In the genomic region with DNA sequence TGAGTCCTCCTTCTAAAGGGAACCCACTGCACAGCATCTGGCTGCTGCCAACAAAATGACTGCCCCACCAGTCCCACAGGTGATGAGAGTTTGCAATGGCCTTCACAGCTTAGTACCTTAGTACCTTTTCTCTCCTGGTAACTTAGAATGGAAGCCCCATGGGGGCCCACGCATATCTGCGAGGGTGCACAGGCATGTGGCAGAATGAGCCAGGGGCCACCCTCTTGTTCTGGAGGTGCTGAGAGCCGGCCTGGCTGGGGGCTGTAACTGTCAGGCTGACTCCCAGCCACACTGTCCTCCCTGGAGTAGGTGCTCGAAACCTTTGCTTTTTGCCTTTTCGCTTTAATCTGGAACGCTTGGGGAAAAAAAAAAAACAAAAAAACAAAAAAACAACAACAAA, we compare ENCODE assay signal across 12 cellular contexts.
DNase-seq lines count a peak whose midpoint lies in the region; ATAC-seq and TF ChIP-seq lines count a peak whose summit lies in the region.
"Had no signal": no experiment of that assay in that cellular context is flagged by ENCODE, and none has a peak within 500 bp of the region (broad histone marks: within the 10 kb centered on the region; RNA-seq: fewer than 3 reads in every experiment).

No MANE protein-coding gene starts in this region.

- H3K4me1 Mint-ChIP-seq in CD4-positive, alpha-beta T cell (ENCODE audit: low read depth), result peaks cover 48% of the 10 kb centered on the region
- peaks cover 30% of the 10 kb centered on the region for H3K4me1 Mint-ChIP-seq in activated T-helper 17 cell treated with anti-CD3 and anti-CD28 coated beads, Interleukin-2, amount 50 U/mL, for 72 hours

- H3K9ac ChIP-seq in skeletal muscle tissue (ENCODE audit: low read depth in 1 of 3, low read length in 3 of 3), result no peak overlapping the region

- H3K9me3 ChIP-seq in CD4-positive, alpha-beta T cell (ENCODE audit: control insufficient read depth, low read length), result no peaks in the 10 kb centered on the region
- H3K9me3 ChIP-seq in skeletal muscle tissue (ENCODE audit: control insufficient read depth in 3 of 3, low read length in 3 of 3), result no peaks in the 10 kb centered on the region
- H3K9me3 ChIP-seq: BE2C had no signal

- no peak overlapping the region for H3K27ac ChIP-seq in CD4-positive, alpha-beta T cell (ENCODE audit: low read depth, low read length)
- peak overlapping the region; percentile 72 for H3K27ac ChIP-seq in layer of hippocampus (ENCODE audit: low read depth, low read length)
- peak overlapping the region; percentile 65 for H3K27ac ChIP-seq in skeletal muscle tissue (ENCODE audit: low read depth, low read length)
- no peak overlapping the region for H3K27ac ChIP-seq in substantia nigra (ENCODE audit: low read depth, low read length, poor library complexity, severe bottlenecking)
- H3K27ac ChIP-seq: HL-60 had no signal

- H3K27ac Mint-ChIP-seq in CD4-positive, alpha-beta T cell, result peak overlapping the region; percentile 84
- H3K27ac Mint-ChIP-seq in activated T-helper 17 cell treated with anti-CD3 and anti-CD28 coated beads, Interleukin-2, amount 50 U/mL, for 72 hours, result peak overlapping the region; percentile 98

- no peak for TF ChIP-seq CTCF in CD4-positive, alpha-beta T cell (IDR thresholded peaks at IDR 0.05)
- no peak for TF ChIP-seq CTCF in GM20000 (IDR thresholded peaks at IDR 0.05; ENCODE audit: extremely low read depth, missing control alignments)

- H3K36me3 ChIP-seq in skeletal muscle tissue (ENCODE audit: control insufficient read depth in 3 of 3, insufficient read depth in 3 of 3, low read length in 3 of 3), result peaks cover 0 to 13% (median 4%) of the 10 kb centered on the region in 3 donors
- H3K36me3 ChIP-seq: BE2C had no signal

- no peaks in the 10 kb centered on the region for H3K9me3 Mint-ChIP-seq in CD4-positive, alpha-beta T cell
- no peaks in the 10 kb centered on the region for H3K9me3 Mint-ChIP-seq in activated T-helper 17 cell treated with anti-CD3 and anti-CD28 coated beads, Interleukin-2, amount 50 U/mL, for 72 hours

- POLR2A ChIA-PET in CD4-positive, alpha-beta T cell (lab: Charles Lee), result interaction anchor here (1.4 to 3.5 kb wide), 2 partner anchors 15 to 184 kb away, joined by 5 to 25 read pairs; no protein-coding TSS in a partner anchor

- H3K4me3 Mint-ChIP-seq in CD4-positive, alpha-beta T cell, result no peak overlapping the region
- H3K4me3 Mint-ChIP-seq in activated T-helper 17 cell treated with anti-CD3 and anti-CD28 coated beads, Interleukin-2, amount 50 U/mL, for 72 hours, result peak overlapping the region; percentile 83

- ATAC-seq in CD4-positive, alpha-beta T cell (ENCODE audit: poor library complexity), result no peak
- ATAC-seq in activated T-helper 17 cell treated with anti-CD3 and anti-CD28 coated beads, Interleukin-2, amount 50 U/mL, for 72 hours (replicated peaks), result no peak
- no peak for ATAC-seq in HG03135 (IDR thresholded peaks at IDR 0.05; ENCODE audit: unreplicated experiment)

- intact Hi-C loops in CD4-positive, alpha-beta T cell (cut with DNase I, micrococcal nuclease), result no loop called here

- CTCF ChIA-PET in CD4-positive, alpha-beta T cell (lab: Charles Lee), result interaction anchor here (0.6 to 1.5 kb wide), 2 partner anchors 26 to 193 kb away, joined by 3 read pairs; no protein-coding TSS in a partner anchor

- H3K4me1 ChIP-seq in skeletal muscle tissue (ENCODE audit: control insufficient read depth in 3 of 3, insufficient read depth in 3 of 3, low read length in 3 of 3), result peaks cover 25 to 29% (median 27%) of the 10 kb centered on the region in 3 donors
- H3K4me1 ChIP-seq: BE2C had no signal

- peaks cover 24% of the 10 kb centered on the region for H3K36me3 Mint-ChIP-seq in CD4-positive, alpha-beta T cell (ENCODE audit: low read depth)
- H3K36me3 Mint-ChIP-seq in activated T-helper 17 cell treated with anti-CD3 and anti-CD28 coated beads, Interleukin-2, amount 50 U/mL, for 72 hours (ENCODE audit: low read depth), result peaks cover 36% of the 10 kb centered on the region

- no peak overlapping the region for H3K4me3 ChIP-seq in skeletal muscle tissue (ENCODE audit: low read length in 3 of 3)
- H3K4me3 ChIP-seq: skin epidermis had no signal

- no peaks in the 10 kb centered on the region for H3K27me3 Mint-ChIP-seq in CD4-positive, alpha-beta T cell
- no peaks in the 10 kb centered on the region for H3K27me3 Mint-ChIP-seq in activated T-helper 17 cell treated with anti-CD3 and anti-CD28 coated beads, Interleukin-2, amount 50 U/mL, for 72 hours

- no peak for DNase-seq in CD4-positive, alpha-beta T cell
- DNase-seq in mesenteric fat pad (ENCODE audit: low spot score) (no peak), GM20000 (ENCODE audit: low spot score) (no peak), substantia nigra (lab: John Stamatoyannopoulos, UW) (no peak)
- DNase-seq: NCI-H446 treated with DMSO at 0.1 percent for 48 hours had no signal

- H3K27me3 ChIP-seq in CD4-positive, alpha-beta T cell (ENCODE audit: control insufficient read depth, insufficient read depth, low read length), result no peaks in the 10 kb centered on the region
- H3K27me3 ChIP-seq in layer of hippocampus (ENCODE audit: control insufficient read depth, insufficient read depth, low read length), result no peaks in the 10 kb centered on the region
- H3K27me3 ChIP-seq in skeletal muscle tissue (ENCODE audit: control insufficient read depth in 3 of 3, insufficient read depth in 3 of 3, low read length in 3 of 3), result no peaks in the 10 kb centered on the region
- H3K27me3 ChIP-seq: BE2C had no signal

Comparison
In these comparisons a context has a peak if more than half of its experiments do, and no peak if none do; other contexts are left out.
1. H3K27ac ChIP-seq: peak in layer of hippocampus (single experiment) and skeletal muscle tissue (single experiment); none in CD4-positive, alpha-beta T cell (single experiment) and substantia nigra (single experiment).